8 cellular contexts compared by ENCODE assay signal in the genomic region with DNA sequence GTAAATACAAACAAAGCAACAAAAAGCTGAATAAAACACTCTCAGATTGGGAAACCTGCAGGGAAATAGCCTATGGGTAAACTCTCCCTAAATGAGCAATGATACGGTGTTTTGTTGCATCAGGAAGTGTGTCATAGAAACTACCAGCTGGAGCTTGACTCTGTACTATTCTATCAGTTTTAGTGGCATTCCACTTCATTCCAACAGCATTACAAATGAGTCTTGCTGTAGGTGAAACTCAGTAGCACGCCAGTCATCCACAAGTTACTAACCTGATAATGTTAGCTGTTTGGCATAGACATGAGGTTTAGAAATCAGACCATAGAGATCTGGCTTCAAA. TPM values are rescaled to one million over a fixed set of nuclear protein-coding genes. Genes with fewer than 3 reads are reported as not detected.
DNase-seq lines count a peak whose midpoint lies in the region; ATAC-seq and TF ChIP-seq lines count a peak whose summit lies in the region.
"Had no signal": no experiment of that assay in that cellular context is flagged by ENCODE, and none has a peak within 500 bp of the region (broad histone marks: within the 10 kb centered on the region; RNA-seq: fewer than 3 reads in every experiment).

No MANE protein-coding gene starts in this region.

- H3K4me3 Mint-ChIP-seq in H9: no peak overlapping the region

- H3K79me2 ChIP-seq in H9 (ENCODE audit: insufficient read depth, low read length): no peaks in the 10 kb centered on the region

- no peak overlapping the region for H3K4ac ChIP-seq in H9 (ENCODE audit: low read depth, low read length)

- no peaks in the 10 kb centered on the region for H3K27me3 ChIP-seq in skeletal muscle satellite cell (ENCODE audit: control insufficient read depth, insufficient read depth, low read length)
- no peaks in the 10 kb centered on the region for H3K27me3 ChIP-seq in H9 (ENCODE audit: insufficient read depth, low read length)
- H3K27me3 ChIP-seq in upper lobe of left lung: no peaks in the 10 kb centered on the region

- H3K9me3 Mint-ChIP-seq in H9: peaks cover 9 to 10% of the 10 kb centered on the region in 2 experiments

- peaks cover 0 to 10% (median 6%) of the 10 kb centered on the region in 3 experiments; a peak in 6 of 7 replicates for H3K36me3 Mint-ChIP-seq in H9 (ENCODE audit: insufficient read depth in 1 of 3, low read depth in 3 of 3)

- DNase-seq in H4 (ENCODE audit: low spot score): peak; percentile 86
- DNase-seq in SW 1271 (lab: John Stamatoyannopoulos, UW): peak; percentile 75 to 95
- peak; percentile 46 for DNase-seq in fibroblast of the conjunctiva (ENCODE audit: low read depth)
- no peak for DNase-seq in NCI-H1092 (lab: John Stamatoyannopoulos, UW)
- no peak for DNase-seq in H9
- no peak for DNase-seq in upper lobe of left lung
- DNase-seq: activated gamma-delta T cell had no signal

- H4K8ac ChIP-seq in H9 (replicated peaks; ENCODE audit: insufficient read length, low read depth, low read length): no peak overlapping the region

- H3K27ac Mint-ChIP-seq in H9: no peak overlapping the region

- no peak overlapping the region for H4K5ac ChIP-seq in H9 (ENCODE audit: insufficient read length, low read depth, low read length)

- H3K4me1 ChIP-seq in skeletal muscle satellite cell (ENCODE audit: control insufficient read depth, insufficient read depth, low read length) (peaks cover 15% of the 10 kb centered on the region), H9 (ENCODE audit: insufficient read depth, low read length) (no peaks in the 10 kb centered on the region), upper lobe of left lung (peaks cover 0 to 4% (median 0%) of the 10 kb centered on the region in 4 donors)

- no peak overlapping the region for H2BK15ac ChIP-seq in H9 (ENCODE audit: low read depth, low read length)

- peaks cover 0 to 2% of the 10 kb centered on the region in 2 experiments; a peak in 1 of 4 replicates for H3K4me1 Mint-ChIP-seq in H9

- H3K23me2 ChIP-seq in H9 (ENCODE audit: insufficient read length, low read depth, low read length, poor library complexity, severe bottlenecking): no peaks in the 10 kb centered on the region

- H3K23ac ChIP-seq in H9 (ENCODE audit: insufficient read length, low read depth, low read length): no peak overlapping the region

- H3K18ac ChIP-seq in H9 (ENCODE audit: insufficient read length, low read depth, low read length): no peak overlapping the region

- no peak overlapping the region for H4K91ac ChIP-seq in H9 (ENCODE audit: insufficient read length, low read depth, low read length)

- no peak overlapping the region for H3K56ac ChIP-seq in H9 (ENCODE audit: insufficient read length, low read depth, low read length)

- H4K20me1 ChIP-seq in H9 (ENCODE audit: control insufficient read depth, insufficient read depth, insufficient read length): no peaks in the 10 kb centered on the region

- H2BK12ac ChIP-seq in H9 (ENCODE audit: insufficient read length, low read depth, low read length): no peak overlapping the region

- ATAC-seq in upper lobe of left lung (ENCODE audit: low FRiP score in 2 of 2): no peak

- no peak overlapping the region for H3K14ac ChIP-seq in H9 (ENCODE audit: insufficient read depth, low read length)

- no peak for TF ChIP-seq CTCF in H9 (conservative IDR thresholded peaks at IDR 0.05)
- TF ChIP-seq CTCF in upper lobe of left lung (IDR thresholded peaks at IDR 0.05): no peak

- H3K4me2 ChIP-seq in skeletal muscle satellite cell (ENCODE audit: low read length) (peak overlapping the region; percentile 35), H9 (ENCODE audit: insufficient read depth, insufficient read length, low read length) (no peak overlapping the region)

- H2BK5ac ChIP-seq in H9 (ENCODE audit: insufficient read length, low read length): no peak overlapping the region

- H3K79me1 ChIP-seq in H9 (ENCODE audit: insufficient read depth, low read depth, low read length, poor library complexity, severe bottlenecking): no peaks in the 10 kb centered on the region

- H3K9me3 ChIP-seq in skeletal muscle satellite cell (replicated peaks; ENCODE audit: low read length): no peaks in the 10 kb centered on the region
- peaks cover 11% of the 10 kb centered on the region for H3K9me3 ChIP-seq in H9 (ENCODE audit: control insufficient read depth, low read depth, low read length)
- H3K9me3 ChIP-seq in upper lobe of left lung: no peaks in the 10 kb centered on the region

- no peaks in the 10 kb centered on the region; the same call in none of the 2 replicates for H3K27me3 Mint-ChIP-seq in H9 (ENCODE audit: low read depth)

- H3K4me3 ChIP-seq in skeletal muscle satellite cell (ENCODE audit: low read length) (no peak overlapping the region), upper lobe of left lung (no peak overlapping the region)

- no peak overlapping the region for H2BK20ac ChIP-seq in H9 (ENCODE audit: low read depth, low read length, poor library complexity, severe bottlenecking)

- no peak for TF ChIP-seq POLR2A in upper lobe of left lung (IDR thresholded peaks at IDR 0.05)

- no CpG with 5 or more reads among the region's 2 CpGs for WGBS in H9 (ENCODE audit: extremely low coverage, insufficient read length, low lambda C conversion rate)
- WGBS in upper lobe of left lung, 2 donors: 56 to 72% methylated on average over 2 of the region's 2 CpGs

- H3K27ac ChIP-seq in H9 (ENCODE audit: insufficient read length, low read depth, low read length): no peak overlapping the region
- no peak overlapping the region for H3K27ac ChIP-seq in upper lobe of left lung

- no peak for TF ChIP-seq EP300 in upper lobe of left lung (IDR thresholded peaks at IDR 0.05)

- H3K36me3 ChIP-seq in skeletal muscle satellite cell (ENCODE audit: insufficient read depth, low read length): no peaks in the 10 kb centered on the region
- H3K36me3 ChIP-seq in upper lobe of left lung: no peaks in the 10 kb centered on the region

- no peak overlapping the region for H3K9ac ChIP-seq in skeletal muscle satellite cell (ENCODE audit: low read depth, low read length)
- no peak overlapping the region for H3K9ac ChIP-seq in H9 (ENCODE audit: extremely low read depth, insufficient read length, low read length)

- no peak overlapping the region for H2AK5ac ChIP-seq in H9 (ENCODE audit: insufficient read length, low read length)

- no peak overlapping the region for H2BK120ac ChIP-seq in H9 (ENCODE audit: low read depth, low read length, poor library complexity, severe bottlenecking)

- no peak overlapping the region for H2AFZ ChIP-seq in H9 (ENCODE audit: low read length)

- H3T11ph ChIP-seq in H9 (ENCODE audit: low read length): no peak overlapping the region

RNA-seq across cellular contexts. Expression of gene FGFBP1, which starts 24.9 kb away (rescaled TPM):
- 0.16 and 0.77 TPM in 2 replicates for total RNA-seq in H4 (2014; rRNA removed; shearing (Covaris generic))
- total RNA-seq in skeletal muscle satellite cell (2012; rRNA removed): 0.22 and 0.25 TPM in 2 replicates
- not detected in 2 replicates for total RNA-seq in H9 (2021)
- total RNA-seq in upper lobe of left lung: 10 to 100 TPM in 1 of 6 donors, 1 to 10 TPM in 3, not detected in 2; 3.1 to 14.4 (median 4.9) TPM

RNA-seq across cellular contexts. Expression of gene FGFBP2, which starts 49.4 kb away (rescaled TPM):
- total RNA-seq in H4 (2014; rRNA removed; shearing (Covaris generic)): 0.10 and 0.27 TPM in 2 replicates
- not detected in 2 replicates for total RNA-seq in skeletal muscle satellite cell (2012; rRNA removed)
- total RNA-seq in H9 (2021): not detected in 2 replicates
- total RNA-seq in upper lobe of left lung: 1 to 10 TPM in 5 of 6 donors, not detected in 1; 1.8 to 9.7 (median 3.8) TPM

Comparison
In these comparisons a context has a peak if more than half of its experiments do, and no peak if none do; other contexts are left out.
1. DNase-seq: peak in H4 (single experiment), SW 1271 (2 of 2) and fibroblast of the conjunctiva (single experiment); none in NCI-H1092 (single experiment), H9 (single experiment) and upper lobe of left lung (0 of 2).